ENCODE assay signal across 1 cellular context in genomic region chr3:186194451-186194811, GRCh38.
TF ChIP-seq lines count a peak whose summit lies in the region.

No MANE protein-coding gene starts in this region.

TF ChIP-seq in H1, 55 proteins besides CTCF, POLR2A, EP300 and RAD21 (continued from another document):
- TF ChIP-seq GABPA (IDR thresholded peaks at IDR 0.05; ENCODE audit: borderline replicate concordance, insufficient read depth, low read length) (no peak), TBP (IDR thresholded peaks at IDR 0.05; ENCODE audit: low read depth, low read length) (no peak), GTF2F1 (IDR thresholded peaks at IDR 0.05; ENCODE audit: borderline replicate concordance, low read depth, low read length) (no peak), CBX5 (IDR thresholded peaks at IDR 0.05; ENCODE audit: low read depth, low read length) (no peak), YY1 (IDR thresholded peaks at IDR 0.05; ENCODE audit: low read depth, low read length) (no peak), CHD1 (IDR thresholded peaks at IDR 0.05; ENCODE audit: low read depth, low read length) (no peak), SUZ12 (IDR thresholded peaks at IDR 0.05; ENCODE audit: low read length) (no peak), SP2 (IDR thresholded peaks at IDR 0.05; ENCODE audit: low read length) (no peak), PHF8 (conservative IDR thresholded peaks at IDR 0.05; ENCODE audit: low read depth, low read length) (no peak)
TF ChIP-seq in H1: peak in this region for 0.
